In genomic region chr1:86503477-86504129, GRCh38 we compare ENCODE assay signal across 9 cellular contexts. TPM values are rescaled to one million over a fixed set of nuclear protein-coding genes. Genes with fewer than 3 reads are reported as not detected.
DNase-seq lines count a peak whose midpoint lies in the region; ATAC-seq, FAIRE-seq and TF ChIP-seq lines count a peak whose summit lies in the region.
"Had no signal": no experiment of that assay in that cellular context is flagged by ENCODE, and none has a peak within 500 bp of the region (broad histone marks: within the 10 kb centered on the region; RNA-seq: fewer than 3 reads in every experiment).

No MANE protein-coding gene starts in this region.

- H3K4me3 ChIP-seq in vagina, result peak overlapping the region; percentile 27 to 28

- H3K36me3 ChIP-seq in vagina, result no peaks in the 10 kb centered on the region

- H3K36me3 Mint-ChIP-seq in natural killer cell, result no peaks in the 10 kb centered on the region
- H3K36me3 Mint-ChIP-seq in natural killer cell treated with Interleukin-12 subunit alpha and Interleukin-12 subunit beta and Interleukin-15 and Interleukin-18, amount 100 ng/mL, for 72 hours, result no peaks in the 10 kb centered on the region
- H3K36me3 Mint-ChIP-seq: brain had no signal

- TF ChIP-seq POLR2A in vagina (IDR thresholded peaks at IDR 0.05), result no peak

- peaks cover 6 to 16% of the 10 kb centered on the region in 2 donors for H3K4me1 Mint-ChIP-seq in natural killer cell
- H3K4me1 Mint-ChIP-seq in natural killer cell treated with Interleukin-12 subunit alpha and Interleukin-12 subunit beta and Interleukin-15 and Interleukin-18, amount 100 ng/mL, for 72 hours (ENCODE audit: low read depth in 2 of 2), result peaks cover 6 to 11% of the 10 kb centered on the region in 2 donors

- H3K27me3 ChIP-seq in vagina, result no peaks in the 10 kb centered on the region

- DNase-seq in natural killer cell (no peak), epithelial cell of prostate (ENCODE audit: low read depth, low spot score) (no peak), midbrain (lab: John Stamatoyannopoulos, UW) (peak; percentile 47), vagina (ENCODE audit: extremely low spot score in 2 of 2) (no peak), MV-4-11 (lab: John Stamatoyannopoulos, UW) (no peak), 8988T (no peak), frontal cortex (ENCODE audit: low spot score in 2 of 2) (no peak)
- no peak for DNase-seq in natural killer cell treated with Interleukin-12 subunit alpha and Interleukin-12 subunit beta and Interleukin-15 and Interleukin-18, amount 100 ng/mL, for 72 hours (ENCODE audit: low spot score)

- H3K9me3 Mint-ChIP-seq in natural killer cell, result no peaks in the 10 kb centered on the region
- no peaks in the 10 kb centered on the region for H3K9me3 Mint-ChIP-seq in natural killer cell treated with Interleukin-12 subunit alpha and Interleukin-12 subunit beta and Interleukin-15 and Interleukin-18, amount 100 ng/mL, for 72 hours
- H3K9me3 Mint-ChIP-seq: brain had no signal

- intact Hi-C loops in natural killer cell (cut with micrococcal nuclease), result loop anchor here (5.0 kb wide), 2 partner anchors 106 to 184 kb away; partner anchors contain the start of gene ODF2L
- intact Hi-C loops in vagina (cut with DNase I), result loop anchor here (10.0 kb wide), 1 partner anchor 109 kb away; the partner anchor contains the start of gene ODF2L

- peaks cover 21% of the 10 kb centered on the region for H3K4me1 ChIP-seq in vagina

- no peak for ATAC-seq in natural killer cell
- ATAC-seq in natural killer cell treated with Interleukin-12 subunit alpha and Interleukin-12 subunit beta and Interleukin-15 and Interleukin-18, amount 100 ng/mL, for 72 hours, result no peak

- H3K9me3 ChIP-seq in vagina, result no peaks in the 10 kb centered on the region

- peak overlapping the region; percentile 39 for H3K27ac ChIP-seq in epithelial cell of prostate
- H3K27ac ChIP-seq in vagina, result peak overlapping the region; percentile 69

- H3K4me3 Mint-ChIP-seq in natural killer cell, result peak overlapping the region; percentile 37
- no peak overlapping the region for H3K4me3 Mint-ChIP-seq in natural killer cell treated with Interleukin-12 subunit alpha and Interleukin-12 subunit beta and Interleukin-15 and Interleukin-18, amount 100 ng/mL, for 72 hours

- TF ChIP-seq CTCF in natural killer cell (IDR thresholded peaks at IDR 0.05), result no peak
- no peak for TF ChIP-seq CTCF in vagina (IDR thresholded peaks at IDR 0.05)

- H3K27ac Mint-ChIP-seq in natural killer cell, result peak overlapping the region in 1 of 2 donors; percentile 35
- H3K27ac Mint-ChIP-seq in natural killer cell treated with Interleukin-12 subunit alpha and Interleukin-12 subunit beta and Interleukin-15 and Interleukin-18, amount 100 ng/mL, for 72 hours, result no peak overlapping the region

- peaks cover 10 to 16% of the 10 kb centered on the region in 2 donors for H3K27me3 Mint-ChIP-seq in natural killer cell (ENCODE audit: low read depth in 2 of 2)
- H3K27me3 Mint-ChIP-seq in natural killer cell treated with Interleukin-12 subunit alpha and Interleukin-12 subunit beta and Interleukin-15 and Interleukin-18, amount 100 ng/mL, for 72 hours, result peaks cover 9 to 27% of the 10 kb centered on the region in 2 donors

- no peak for FAIRE-seq in frontal cortex (lab: Jason Lieb, UNC)

RNA-seq across cellular contexts. Expression of gene CLCA1, which starts 34.9 kb away (rescaled TPM):
- not detected for total RNA-seq in natural killer cell
- not detected for total RNA-seq in natural killer cell treated with Interleukin-12 subunit alpha and Interleukin-12 subunit beta and Interleukin-15 and Interleukin-18, amount 100 ng/mL, for 72 hours
- not detected for total RNA-seq in vagina
- not detected for total RNA-seq in frontal cortex

RNA-seq across cellular contexts. Expression of gene CLCA4, which starts 43.3 kb away (rescaled TPM):
- total RNA-seq in natural killer cell (not detected), vagina (44.0 TPM), frontal cortex (not detected)
- total RNA-seq in natural killer cell treated with Interleukin-12 subunit alpha and Interleukin-12 subunit beta and Interleukin-15 and Interleukin-18, amount 100 ng/mL, for 72 hours, result not detected

Comparison
In these comparisons a context has a peak if more than half of its experiments do, and no peak if none do; other contexts are left out.
1. RNA of gene CLCA4, which starts 43.3 kb away (total RNA-seq): 44.0 TPM in vagina (single experiment); not detected in natural killer cell, not detected in natural killer cell treated with Interleukin-12 subunit alpha and Interleukin-12 subunit beta and Interleukin-15 and Interleukin-18, amount 100 ng/mL, for 72 hours and not detected in frontal cortex (single experiment); every median in the first group is over 10 times any median in the second.